8 cellular contexts compared by ENCODE assay signal in genomic region chr12:111034148-111034910, GRCh38. TPM values are rescaled to one million over a fixed set of nuclear protein-coding genes. Genes with fewer than 3 reads are reported as not detected.
A peak's percentile ranks its signal among the peaks of the same experiment; 100 is the strongest.
DNase-seq lines count a peak whose midpoint lies in the region.

Gene CUX2 (plus strand): TSS chr12:111034165.

- peak; percentile 24 for DNase-seq in activated naive CD4-positive, alpha-beta T cell treated with anti-CD3 and anti-CD28 coated beads, Interleukin-2, amount 10 ng/mL, durations not matched to agents 7 days and 5 days
- no peak for DNase-seq in activated naive CD4-positive, alpha-beta T cell (lab: John Stamatoyannopoulos, UW)
- DNase-seq in activated CD4-positive, alpha-beta T cell treated with anti-CD3 and anti-CD28 coated beads, Interleukin-2, amount 50 U/mL, for 48 hours = peak; percentile 11 to 23
- no peak for DNase-seq in GOT3 (lab: John Stamatoyannopoulos, UW)
- no peak for DNase-seq in NCI-H446 (lab: John Stamatoyannopoulos, UW)
- no peak for DNase-seq in NCI-H128 (lab: John Stamatoyannopoulos, UW; ENCODE audit: unreplicated experiment)

- peaks cover 51% of the 10 kb centered on the region for H3K27me3 ChIP-seq in iPS-18a (ENCODE audit: control insufficient read depth, insufficient read depth, low read length)

- peaks cover 88% of the 10 kb centered on the region for H3K27me3 Mint-ChIP-seq in activated naive CD4-positive, alpha-beta T cell treated with anti-CD3 and anti-CD28 coated beads, Interleukin-2, amount 10 ng/mL, durations not matched to agents 7 days and 5 days

- no peaks in the 10 kb centered on the region for H3K36me3 Mint-ChIP-seq in activated naive CD4-positive, alpha-beta T cell treated with anti-CD3 and anti-CD28 coated beads, Interleukin-2, amount 10 ng/mL, durations not matched to agents 7 days and 5 days

- H3K4me1 ChIP-seq in iPS-18a (ENCODE audit: control insufficient read depth, low read depth, low read length) = peaks cover 25% of the 10 kb centered on the region

- H3K27ac ChIP-seq in iPS-18a (ENCODE audit: low read length) (no peak within 1 kb of the TSS), temporal lobe (ENCODE audit: low read depth, low read length) (no peak within 1 kb of the TSS)

- CTCF ChIA-PET in activated naive CD4-positive, alpha-beta T cell treated with anti-CD3 and anti-CD28 coated beads, Interleukin-2, amount 10 ng/mL, durations not matched to agents 7 days and 5 days (lab: Charles Lee) = no interaction called here

- H3K27ac Mint-ChIP-seq in activated naive CD4-positive, alpha-beta T cell treated with anti-CD3 and anti-CD28 coated beads, Interleukin-2, amount 10 ng/mL, durations not matched to agents 7 days and 5 days = no peak within 1 kb of the TSS

- peak within 1 kb of the TSS; percentile 45 for H3K4me3 Mint-ChIP-seq in activated naive CD4-positive, alpha-beta T cell treated with anti-CD3 and anti-CD28 coated beads, Interleukin-2, amount 10 ng/mL, durations not matched to agents 7 days and 5 days

- no peaks in the 10 kb centered on the region for H3K9me3 Mint-ChIP-seq in activated naive CD4-positive, alpha-beta T cell treated with anti-CD3 and anti-CD28 coated beads, Interleukin-2, amount 10 ng/mL, durations not matched to agents 7 days and 5 days

- H3K9ac ChIP-seq in iPS-18a (ENCODE audit: low read length) = peak within 1 kb of the TSS; percentile 56

- no peaks in the 10 kb centered on the region for H3K36me3 ChIP-seq in iPS-18a (ENCODE audit: control insufficient read depth, low read depth, low read length)

- H3K4me3 ChIP-seq in iPS-18a (ENCODE audit: low read length) = peak within 1 kb of the TSS; percentile 78

- peaks cover 25% of the 10 kb centered on the region for H3K4me1 Mint-ChIP-seq in activated naive CD4-positive, alpha-beta T cell treated with anti-CD3 and anti-CD28 coated beads, Interleukin-2, amount 10 ng/mL, durations not matched to agents 7 days and 5 days

- no peaks in the 10 kb centered on the region for H3K9me3 ChIP-seq in iPS-18a (ENCODE audit: control insufficient read depth, low read depth, low read length)

RNA-seq across cellular contexts. Expression of gene CUX2, which starts in this region (rescaled TPM):
- 29.0 TPM for total RNA-seq in temporal lobe

Comparison
In these comparisons a context has a peak if more than half of its experiments do, and no peak if none do; other contexts are left out.
1. DNase-seq: peak in activated naive CD4-positive, alpha-beta T cell treated with anti-CD3 and anti-CD28 coated beads, Interleukin-2, amount 10 ng/mL, durations not matched to agents 7 days and 5 days (single experiment) and activated CD4-positive, alpha-beta T cell treated with anti-CD3 and anti-CD28 coated beads, Interleukin-2, amount 50 U/mL, for 48 hours (2 of 2); none in activated naive CD4-positive, alpha-beta T cell (0 of 4), GOT3 (single experiment), NCI-H446 (0 of 2) and NCI-H128 (single experiment).